18 cellular contexts compared by ENCODE assay signal in genomic region chr13:100533588-100534041, GRCh38. TPM values are rescaled to one million over a fixed set of nuclear protein-coding genes. Genes with fewer than 3 reads are reported as not detected.
DNase-seq lines count a peak whose midpoint lies in the region; ATAC-seq and TF ChIP-seq lines count a peak whose summit lies in the region.
"Had no signal": no experiment of that assay in that cellular context is flagged by ENCODE, and none has a peak within 500 bp of the region (broad histone marks: within the 10 kb centered on the region; RNA-seq: fewer than 3 reads in every experiment).

No MANE protein-coding gene starts in this region.

- no peaks in the 10 kb centered on the region for H3K4me1 ChIP-seq in Peyer's patch
- H3K4me1 ChIP-seq: uterus had no signal

- no peak for ATAC-seq in HG03354 (IDR thresholded peaks at IDR 0.05; ENCODE audit: poor library complexity, severe bottlenecking, unreplicated experiment)
- ATAC-seq: mucosa of descending colon; Panc1; stimulated activated effector memory CD8-positive, alpha-beta T cell treated with anti-CD3 and anti-CD28 coated beads, Interleukin-12 subunit alpha, Interleukin-12 subunit beta, amount 100 ng/mL, for 72 hours had no signal

- H3K27me3 ChIP-seq in Peyer's patch = no peaks in the 10 kb centered on the region
- H3K27me3 ChIP-seq: ovary, uterus had no signal

- no peaks in the 10 kb centered on the region for H3K9me3 ChIP-seq in Peyer's patch
- H3K9me3 ChIP-seq: mucosa of descending colon, ovary, uterus had no signal

- DNase-seq in DMS153 treated with DMSO at 0.1 percent for 48 hours (lab: John Stamatoyannopoulos, UW; ENCODE audit: unreplicated experiment) (peak; percentile 62), NCI-H1092 (lab: John Stamatoyannopoulos, UW) (peak; percentile 92), Peyer's patch (peak in 2 of 3 donors; percentile 30 to 34), mucosa of gallbladder (ENCODE audit: low spot score) (peak; percentile 23), AML-193 (lab: John Stamatoyannopoulos, UW) (no peak), medulla oblongata (ENCODE audit: extremely low spot score) (no peak)
- DNase-seq: activated gamma-delta T cell treated with Interleukin-2 at 50 U/mL for 16 hours, aorta, glutamatergic neuron, immature natural killer cell, ovary, small intestine, uterus, WERI-Rb-1 had no signal

- TF ChIP-seq POLR2A in Peyer's patch (IDR thresholded peaks at IDR 0.05) = no peak

- TF ChIP-seq CTCF in Peyer's patch (IDR thresholded peaks at IDR 0.05) = no peak

- no peak overlapping the region for H3K4me3 ChIP-seq in Peyer's patch
- H3K4me3 ChIP-seq: mucosa of descending colon, ovary, uterus had no signal

- no peak overlapping the region for H3K27ac ChIP-seq in Peyer's patch
- H3K27ac ChIP-seq: ovary, uterus, WERI-Rb-1 had no signal

- H3K36me3 ChIP-seq in Peyer's patch = peaks cover 0 to 13% (median 0%) of the 10 kb centered on the region in 3 donors
- H3K36me3 ChIP-seq: ovary, uterus had no signal

RNA-seq across cellular contexts. Expression of gene GGACT, which starts 55.0 kb away (rescaled TPM):
- total RNA-seq in Peyer's patch (10 to 100 TPM in 2 of 4 donors, 1 to 10 TPM in 2; 8.8 to 37.4 (median 9.7) TPM), mucosa of gallbladder (6.4 TPM)

Comparison
In these comparisons a context has a peak if more than half of its experiments do, and no peak if none do; other contexts are left out.
1. DNase-seq: peak in DMS153 treated with DMSO at 0.1 percent for 48 hours (single experiment), NCI-H1092 (single experiment), Peyer's patch (2 of 3) and mucosa of gallbladder (single experiment); none in AML-193 (0 of 2) and medulla oblongata (single experiment).